27 cellular contexts compared by ENCODE assay signal in the genomic region with DNA sequence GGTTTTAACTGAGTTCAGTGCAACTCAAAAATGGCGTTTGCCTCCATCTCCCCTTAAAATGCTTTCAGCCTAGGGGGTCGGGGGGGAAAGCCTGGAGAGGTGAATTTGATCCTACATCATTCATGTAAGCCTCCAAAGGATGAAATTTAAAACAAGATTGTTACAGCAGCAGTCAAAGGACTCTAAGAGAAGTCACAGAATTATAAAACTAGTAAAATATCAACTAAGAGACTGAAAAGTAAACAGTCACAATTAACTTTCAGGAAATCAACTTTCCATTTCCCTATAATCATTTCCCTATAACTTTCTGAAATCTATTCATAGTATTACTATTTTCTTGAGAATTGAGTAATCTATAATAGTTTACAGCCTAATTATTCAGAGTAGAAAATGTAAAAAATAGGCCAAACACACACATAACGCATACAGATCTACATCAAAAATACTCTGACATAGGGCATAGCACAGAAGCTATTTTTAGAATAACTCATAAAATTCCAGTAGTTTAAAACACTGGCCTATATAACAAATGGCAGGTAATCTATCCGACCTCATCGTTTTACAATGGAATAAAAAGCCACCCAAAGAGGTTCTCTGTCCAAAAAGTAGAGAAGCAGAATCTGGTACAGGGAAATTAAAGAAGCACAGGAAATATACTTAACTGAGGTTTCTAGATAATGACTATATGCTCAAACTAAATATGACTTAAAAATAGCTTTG.
"Had no signal": no experiment of that assay in that cellular context is flagged by ENCODE, and none has a peak within 500 bp of the region (broad histone marks: within the 10 kb centered on the region; RNA-seq: fewer than 3 reads in every experiment).

No MANE protein-coding gene starts in this region.

- H3K4me2 ChIP-seq: smooth muscle cell had no signal

- H3K4me1 Mint-ChIP-seq: immature natural killer cell; neural crest cell; stimulated activated naive CD8-positive, alpha-beta T cell treated with anti-CD3 and anti-CD28 coated beads, Interleukin-15, amount 100 ng/mL, for 72 hours had no signal

- DNase-seq: dermis blood vessel endothelial cell; effector memory CD4-positive, alpha-beta T cell; foreskin keratinocyte; glutamatergic neuron; heart right ventricle; hypothalamus; immature natural killer cell; left lung; mesenchymal stem cell; midbrain; pancreas; right lobe of liver; stimulated activated CD4-positive, alpha-beta T cell treated with anti-CD3 and anti-CD28 coated beads, Interleukin-12 subunit alpha, Interleukin-12 subunit beta, amount 100 ng/mL, for 4 hours; stimulated activated CD4-positive, alpha-beta T cell treated with anti-CD3 and anti-CD28 coated beads, Interleukin-1b, Interleukin-23, amount 100 ng/mL, for 48 hours; stimulated activated CD4-positive, alpha-beta T cell treated with anti-CD3 and anti-CD28 coated beads, Interleukin-4, amount 100 ng/mL, for 1 hour; stimulated activated CD8-positive, alpha-beta memory T cell treated with anti-CD3 and anti-CD28 coated beads, Interleukin-4, amount 100 ng/mL, for 48 hours; stimulated activated naive CD4-positive, alpha-beta T cell; stimulated activated naive CD8-positive, alpha-beta T cell treated with anti-CD3 and anti-CD28 coated beads, Interleukin-15, amount 100 ng/mL, for 72 hours; trophoblast cell had no signal

- H3K9me3 Mint-ChIP-seq: immature natural killer cell; natural killer cell treated with Interleukin-12 subunit alpha and Interleukin-12 subunit beta and Interleukin-15 and Interleukin-18, amount 100 ng/mL, for 72 hours; neural crest cell; stimulated activated naive CD8-positive, alpha-beta T cell treated with anti-CD3 and anti-CD28 coated beads, Interleukin-15, amount 100 ng/mL, for 72 hours had no signal

- H3K9me3 ChIP-seq: esophagus muscularis mucosa, heart right ventricle, left lung, neutrophil, pancreas, right lobe of liver, suprapubic skin, vagina had no signal

- H3K4me3 Mint-ChIP-seq: immature natural killer cell; natural killer cell treated with Interleukin-12 subunit alpha and Interleukin-12 subunit beta and Interleukin-15 and Interleukin-18, amount 100 ng/mL, for 72 hours; neural crest cell; stimulated activated naive CD8-positive, alpha-beta T cell treated with anti-CD3 and anti-CD28 coated beads, Interleukin-15, amount 100 ng/mL, for 72 hours had no signal

- H3K36me3 ChIP-seq: left lung, pancreas, right lobe of liver, vagina had no signal

- H3K27me3 Mint-ChIP-seq: natural killer cell treated with Interleukin-12 subunit alpha and Interleukin-12 subunit beta and Interleukin-15 and Interleukin-18, amount 100 ng/mL, for 72 hours; stimulated activated naive CD8-positive, alpha-beta T cell treated with anti-CD3 and anti-CD28 coated beads, Interleukin-15, amount 100 ng/mL, for 72 hours had no signal

- H3K27ac Mint-ChIP-seq: immature natural killer cell; natural killer cell treated with Interleukin-12 subunit alpha and Interleukin-12 subunit beta and Interleukin-15 and Interleukin-18, amount 100 ng/mL, for 72 hours; stimulated activated naive CD8-positive, alpha-beta T cell treated with anti-CD3 and anti-CD28 coated beads, Interleukin-15, amount 100 ng/mL, for 72 hours had no signal

- ATAC-seq: foreskin keratinocyte; heart right ventricle; left lung; natural killer cell treated with Interleukin-12 subunit alpha and Interleukin-12 subunit beta and Interleukin-15 and Interleukin-18, amount 100 ng/mL, for 72 hours; pancreas; stimulated activated naive CD8-positive, alpha-beta T cell treated with anti-CD3 and anti-CD28 coated beads, Interleukin-15, amount 100 ng/mL, for 72 hours had no signal

- H3K4me1 ChIP-seq: esophagus muscularis mucosa, foreskin keratinocyte, left lung, suprapubic skin, vagina had no signal

- H3K36me3 Mint-ChIP-seq: immature natural killer cell; natural killer cell treated with Interleukin-12 subunit alpha and Interleukin-12 subunit beta and Interleukin-15 and Interleukin-18, amount 100 ng/mL, for 72 hours had no signal

- H3K4me3 ChIP-seq: coronary artery, esophagus muscularis mucosa, heart right ventricle, left lung, pancreas, right lobe of liver, smooth muscle cell, suprapubic skin, vagina had no signal

- H3K27me3 ChIP-seq: esophagus muscularis mucosa, foreskin keratinocyte, heart right ventricle, left lung, neutrophil, pancreas, right lobe of liver, suprapubic skin, vagina had no signal

- H3K27ac ChIP-seq: coronary artery, esophagus muscularis mucosa, foreskin keratinocyte, heart right ventricle, left lung, pancreas, right lobe of liver, suprapubic skin, vagina had no signal
